8 cellular contexts compared by ENCODE assay signal in genomic region chr10:51001587-51001986, GRCh38.
DNase-seq lines count a peak whose midpoint lies in the region; ATAC-seq and TF ChIP-seq lines count a peak whose summit lies in the region.

No MANE protein-coding gene starts in this region.

- intact Hi-C loops in uterus (cut with DNase I; ENCODE audit: low total_unique reads) = no loop called here

- H3K4me3 Mint-ChIP-seq in T-helper 17 cell = no peak overlapping the region

- H3K4me1 Mint-ChIP-seq in T-helper 17 cell = no peaks in the 10 kb centered on the region

- H3K36me3 ChIP-seq in uterus = no peaks in the 10 kb centered on the region

- H3K27me3 Mint-ChIP-seq in T-helper 17 cell = peaks cover 22% of the 10 kb centered on the region

- no peaks in the 10 kb centered on the region for H3K36me3 Mint-ChIP-seq in T-helper 17 cell (ENCODE audit: low read depth)

- peak overlapping the region in 1 of 2 donors; percentile 9 for H3K27ac ChIP-seq in uterus

- ATAC-seq in HG02642 (IDR thresholded peaks at IDR 0.05; ENCODE audit: poor library complexity, unreplicated experiment) (peak; percentile 48), HG03354 (IDR thresholded peaks at IDR 0.05; ENCODE audit: poor library complexity, severe bottlenecking, unreplicated experiment) (no peak), T-helper 17 cell (no peak)

- no peaks in the 10 kb centered on the region for H3K4me1 ChIP-seq in uterus

- H3K27ac Mint-ChIP-seq in T-helper 17 cell = no peak overlapping the region

- H3K4me3 ChIP-seq in uterus = no peak overlapping the region

- no peak for TF ChIP-seq POLR2A in uterus (IDR thresholded peaks at IDR 0.05)

- H3K27me3 ChIP-seq in uterus = no peaks in the 10 kb centered on the region

- DNase-seq in EH (ENCODE audit: low read depth) = peak; percentile 47
- DNase-seq in SW480 (ENCODE audit: low spot score) = peak; percentile 11
- peak; percentile 28 for DNase-seq in iPS-NIHi7 (ENCODE audit: extremely low spot score)
- no peak for DNase-seq in uterus
- no peak for DNase-seq in islet precursor cell
- DNase-seq in T-helper 17 cell = no peak

- TF ChIP-seq CTCF in uterus (IDR thresholded peaks at IDR 0.05) = peak; percentile 54 to 62 (median 56)

- H3K9me3 ChIP-seq in uterus (no peaks in the 10 kb centered on the region), T-helper 17 cell (ENCODE audit: control insufficient read depth, low read length, poor library complexity, severe bottlenecking) (no peaks in the 10 kb centered on the region)

Comparison
In these comparisons a context has a peak if more than half of its experiments do, and no peak if none do; other contexts are left out.
1. DNase-seq: peak in EH (single experiment), SW480 (single experiment) and iPS-NIHi7 (single experiment); none in uterus (0 of 2), islet precursor cell (single experiment) and T-helper 17 cell (0 of 3).